Comparison of ENCODE assay signal across 11 cellular contexts in genomic region chr15:85457392-85457968, GRCh38.
A peak's percentile ranks its signal among the peaks of the same experiment; 100 is the strongest.
DNase-seq lines count a peak whose midpoint lies in the region; ATAC-seq, FAIRE-seq and TF ChIP-seq lines count a peak whose summit lies in the region.
"Had no signal": no experiment of that assay in that cellular context is flagged by ENCODE, and none has a peak within 500 bp of the region (broad histone marks: within the 10 kb centered on the region; RNA-seq: fewer than 3 reads in every experiment).

No MANE protein-coding gene starts in this region.

- H3F3A ChIP-seq in DOHH2 (ENCODE audit: control insufficient read depth, insufficient read depth) (peaks cover 24% of the 10 kb centered on the region), MM.1S (ENCODE audit: insufficient read depth, low read length) (no peaks in the 10 kb centered on the region)

- FAIRE-seq in frontal cortex (lab: Jason Lieb, UNC), result no peak
- FAIRE-seq: endothelial cell of umbilical vein had no signal

- peaks cover 98% of the 10 kb centered on the region for H3K4me1 ChIP-seq in DOHH2 (ENCODE audit: control insufficient read depth, low read length)
- H3K4me1 ChIP-seq in MM.1S (ENCODE audit: low read length), result no peaks in the 10 kb centered on the region

- H4K20me1 ChIP-seq in DOHH2 (ENCODE audit: control insufficient read depth, insufficient read depth, low read depth, low read length) (peaks cover 10% of the 10 kb centered on the region; the same call in 1 of the 2 replicates), MM.1S (ENCODE audit: insufficient read depth, low read length) (no peaks in the 10 kb centered on the region)

- H3K27me3 Mint-ChIP-seq in central memory CD8-positive, alpha-beta T cell, result no peaks in the 10 kb centered on the region
- H3K27me3 Mint-ChIP-seq: natural killer cell treated with Interleukin-12 subunit alpha and Interleukin-12 subunit beta and Interleukin-15 and Interleukin-18, amount 100 ng/mL, for 72 hours had no signal

- H3K27me3 ChIP-seq in DOHH2 (ENCODE audit: control insufficient read depth, low read length) (no peaks in the 10 kb centered on the region), MM.1S (replicated peaks; ENCODE audit: insufficient read depth, low read length) (no peaks in the 10 kb centered on the region)

- H3K9me2 ChIP-seq in DOHH2 (replicated peaks; ENCODE audit: control insufficient read depth, low read length), result no peaks in the 10 kb centered on the region
- no peaks in the 10 kb centered on the region for H3K9me2 ChIP-seq in MM.1S (replicated peaks; ENCODE audit: insufficient read depth, low read length)

- H3K9me3 ChIP-seq in DOHH2 (ENCODE audit: control insufficient read depth, insufficient read depth, low read length) (no peaks in the 10 kb centered on the region), MM.1S (replicated peaks; ENCODE audit: insufficient read depth, low read length) (no peaks in the 10 kb centered on the region)

- no peak overlapping the region for H3K4me3 Mint-ChIP-seq in central memory CD8-positive, alpha-beta T cell
- H3K4me3 Mint-ChIP-seq: natural killer cell treated with Interleukin-12 subunit alpha and Interleukin-12 subunit beta and Interleukin-15 and Interleukin-18, amount 100 ng/mL, for 72 hours had no signal

- no peak for DNase-seq in central memory CD8-positive, alpha-beta T cell (ENCODE audit: low spot score in 2 of 2)
- DNase-seq in frontal cortex (ENCODE audit: low spot score in 2 of 2) (no peak), MM.1S (no peak), inferior parietal cortex (ENCODE audit: extremely low spot score) (no peak)
- no peak for DNase-seq in stimulated activated CD4-positive, alpha-beta T cell treated with anti-CD3 and anti-CD28 coated beads, Interleukin-4, amount 100 ng/mL, for 1 hour

- H3K4me2 ChIP-seq in DOHH2 (ENCODE audit: low read length) (peak overlapping the region; percentile 77), MM.1S (ENCODE audit: low read depth, low read length) (no peak overlapping the region)

- H3K4me1 Mint-ChIP-seq in central memory CD8-positive, alpha-beta T cell, result peaks cover 73% of the 10 kb centered on the region

- H3K9ac ChIP-seq in MM.1S (ENCODE audit: low read length), result no peak overlapping the region

- TF ChIP-seq CTCF in DOHH2 (IDR thresholded peaks at IDR 0.05; ENCODE audit: low read depth, low read length, poor library complexity, severe bottlenecking) (no peak), MM.1S (IDR thresholded peaks at IDR 0.05; ENCODE audit: low read length) (no peak)

- H3K27ac ChIP-seq in DOHH2 (ENCODE audit: low read depth, low read length) (peak overlapping the region; percentile 61), MM.1S (ENCODE audit: low read length) (no peak overlapping the region)
- H3K27ac ChIP-seq: C4-2B had no signal

- no peak overlapping the region for H3K27ac Mint-ChIP-seq in central memory CD8-positive, alpha-beta T cell (ENCODE audit: low read depth)
- H3K27ac Mint-ChIP-seq: natural killer cell treated with Interleukin-12 subunit alpha and Interleukin-12 subunit beta and Interleukin-15 and Interleukin-18, amount 100 ng/mL, for 72 hours had no signal

- no peak overlapping the region for H2AFZ ChIP-seq in MM.1S (ENCODE audit: low read length)

- peaks cover 95% of the 10 kb centered on the region for H3K79me2 ChIP-seq in DOHH2 (ENCODE audit: control insufficient read depth, low read length)
- peaks cover 27% of the 10 kb centered on the region for H3K79me2 ChIP-seq in MM.1S (ENCODE audit: low read length)

- H3K36me3 Mint-ChIP-seq in central memory CD8-positive, alpha-beta T cell (ENCODE audit: insufficient read depth), result no peaks in the 10 kb centered on the region
- H3K36me3 Mint-ChIP-seq: natural killer cell treated with Interleukin-12 subunit alpha and Interleukin-12 subunit beta and Interleukin-15 and Interleukin-18, amount 100 ng/mL, for 72 hours had no signal

- H3K9me3 Mint-ChIP-seq in central memory CD8-positive, alpha-beta T cell, result no peaks in the 10 kb centered on the region
- H3K9me3 Mint-ChIP-seq: natural killer cell treated with Interleukin-12 subunit alpha and Interleukin-12 subunit beta and Interleukin-15 and Interleukin-18, amount 100 ng/mL, for 72 hours had no signal

- H3K4me3 ChIP-seq in DOHH2 (ENCODE audit: low read length), result peak overlapping the region; percentile 61
- H3K4me3 ChIP-seq in MM.1S (ENCODE audit: low read length), result no peak overlapping the region

- peak; percentile 78 for ATAC-seq in GM19351 (IDR thresholded peaks at IDR 0.05; ENCODE audit: unreplicated experiment)
- peak; percentile 81 for ATAC-seq in HG03066 (IDR thresholded peaks at IDR 0.05; ENCODE audit: low read depth, unreplicated experiment)
- peak; percentile 49 for ATAC-seq in central memory CD8-positive, alpha-beta T cell (replicated peaks; ENCODE audit: extremely low read depth, poor library complexity, severe bottlenecking)
- ATAC-seq: natural killer cell treated with Interleukin-12 subunit alpha and Interleukin-12 subunit beta and Interleukin-15 and Interleukin-18, amount 100 ng/mL, for 72 hours had no signal

- H3K36me3 ChIP-seq in DOHH2 (ENCODE audit: control insufficient read depth, low read length) (peaks cover 6% of the 10 kb centered on the region; the same call in 1 of the 2 replicates), MM.1S (replicated peaks; ENCODE audit: insufficient read depth, low read length) (no peaks in the 10 kb centered on the region)
